38 cellular contexts compared by ENCODE assay signal in the genomic region with DNA sequence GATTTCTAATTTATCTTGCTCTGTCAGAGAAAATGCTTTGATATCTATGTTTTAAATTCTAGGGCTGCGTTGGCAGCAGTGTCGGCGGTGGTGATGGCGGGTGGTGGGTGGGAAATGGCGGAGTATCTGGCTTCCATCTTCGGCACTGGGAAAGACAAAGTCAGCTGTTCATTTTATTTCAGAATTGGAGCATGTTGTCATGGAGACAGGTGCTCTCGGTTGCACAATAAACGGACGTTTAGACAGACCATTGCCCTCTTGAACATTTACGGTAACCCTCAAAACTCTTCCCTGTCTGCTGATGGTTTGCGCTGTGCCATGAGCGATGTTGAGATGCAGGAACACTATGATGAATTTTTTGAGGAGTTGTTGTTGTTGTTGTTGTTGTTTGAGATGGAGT. TPM values are rescaled to one million over a fixed set of nuclear protein-coding genes. Genes with fewer than 3 reads are reported as not detected.
"Had no signal": no experiment of that assay in that cellular context is flagged by ENCODE, and none has a peak within 500 bp of the region (broad histone marks: within the 10 kb centered on the region; RNA-seq: fewer than 3 reads in every experiment).

No MANE protein-coding gene starts in this region.

- H3K27me3 ChIP-seq: adrenal gland, body of pancreas, brain microvascular endothelial cell, breast epithelium had no signal

- H3K4me1 ChIP-seq: adrenal gland, body of pancreas, breast epithelium had no signal

- H3K36me3 ChIP-seq: adrenal gland, brain microvascular endothelial cell, breast epithelium had no signal

- FAIRE-seq: astrocyte, colon, TTC549 had no signal

- DNase-seq: activated B cell treated with CpG ODN at 0.5 μM for 24 hours; activated CD4-positive, alpha-beta memory T cell treated with anti-CD3 and anti-CD28 coated beads for 36 hours; activated CD4-positive, alpha-beta T cell treated with anti-CD3 and anti-CD28 coated beads for 4 hours; activated CD4-positive, alpha-beta T cell treated with anti-CD3 and anti-CD28 coated beads, Interleukin-2, amount 10 ng/mL, durations not matched to agents 24 days and 14 days; activated CD4-positive, alpha-beta T cell treated with anti-CD3 and anti-CD28 coated beads, Interleukin-2, amount 50 U/mL, for 1 hour; activated CD4-positive, alpha-beta T cell treated with anti-CD3 and anti-CD28 coated beads, Interleukin-2, amount 50 U/mL, for 4 hours; activated CD4-positive, CD25-positive, alpha-beta regulatory T cell treated with anti-CD3 and anti-CD28 coated beads, Interleukin-2, amount 50 U/mL, for 72 hours; activated CD8-positive, alpha-beta memory T cell treated with anti-CD3 and anti-CD28 coated beads, Interleukin-2, amount 50 U/mL, for 4 hours; activated CD8-positive, alpha-beta T cell treated with anti-CD3 and anti-CD28 coated beads for 36 hours; activated effector memory CD4-positive, alpha-beta T cell treated with anti-CD3 and anti-CD28 coated beads, Interleukin-2, amount 50 U/mL, for 16 hours; activated gamma-delta T cell treated with Interleukin-2 at 50 U/mL for 16 hours; activated naive CD4-positive, alpha-beta T cell; activated naive CD4-positive, alpha-beta T cell treated with anti-CD3 and anti-CD28 coated beads for 36 hours; activated naive CD4-positive, alpha-beta T cell treated with anti-CD3 and anti-CD28 coated beads, Interleukin-2, amount 50 U/mL, for 16 hours; activated naive CD8-positive, alpha-beta T cell treated with anti-CD3 and anti-CD28 coated beads for 36 hours; activated T-cell treated with anti-CD3 and anti-CD28 coated beads for 4 hours; activated T-cell treated with anti-CD3 and anti-CD28 coated beads, Interleukin-2, amount 50 U/mL, for 1 hour; activated T-cell treated with anti-CD3 and anti-CD28 coated beads, Interleukin-2, amount 50 U/mL, for 4 hours; activated T-cell treated with anti-CD3 and anti-CD28 coated beads, Interleukin-2, amount 50 U/mL, for 72 hours; adrenal gland; amniotic stem cell; aorta; body of pancreas; brain microvascular endothelial cell; central memory CD4-positive, alpha-beta T cell; T-helper 2 cell; T-helper 9 cell had no signal

- ATAC-seq: activated CD8-positive, alpha-beta T cell treated with anti-CD3 and anti-CD28 coated beads for 36 hours; activated naive CD4-positive, alpha-beta T cell treated with anti-CD3 and anti-CD28 coated beads, Interleukin-2, amount 50 U/mL, for 72 hours; activated T-cell treated with anti-CD3 and anti-CD28 coated beads, Interleukin-2, amount 50 U/mL, for 4 hours; activated T-cell treated with anti-CD3 and anti-CD28 coated beads, Interleukin-2, amount 50 U/mL, for 72 hours; activated T-helper 17 cell treated with anti-CD3 and anti-CD28 coated beads, Interleukin-2, amount 50 U/mL, for 72 hours; body of pancreas had no signal

- H3K4me3 ChIP-seq: adrenal gland, body of pancreas, breast epithelium had no signal

- H3K27ac ChIP-seq: adrenal gland, body of pancreas, brain microvascular endothelial cell, breast epithelium, VCaP had no signal

- H3K9me3 ChIP-seq: adrenal gland, body of pancreas, breast epithelium had no signal

RNA-seq across cellular contexts. Expression of a gene that starts 36.1 kb away (rescaled TPM):
- total RNA-seq: activated B cell treated with CpG ODN at 0.5 μM for 24 hours; activated CD4-positive, alpha-beta memory T cell treated with anti-CD3 and anti-CD28 coated beads for 36 hours; activated CD4-positive, alpha-beta T cell treated with anti-CD3 and anti-CD28 coated beads, Interleukin-2, amount 10 ng/mL, durations not matched to agents 24 days and 14 days; activated CD8-positive, alpha-beta memory T cell treated with anti-CD3 and anti-CD28 coated beads for 36 hours; activated CD8-positive, alpha-beta T cell treated with anti-CD3 and anti-CD28 coated beads for 36 hours; activated naive CD4-positive, alpha-beta T cell treated with anti-CD3 and anti-CD28 coated beads for 36 hours; activated naive CD4-positive, alpha-beta T cell treated with anti-CD3 and anti-CD28 coated beads, Interleukin-2, amount 50 U/mL, for 72 hours; activated naive CD8-positive, alpha-beta T cell treated with anti-CD3 and anti-CD28 coated beads for 36 hours; activated T-cell treated with anti-CD3 and anti-CD28 coated beads, Interleukin-2, amount 50 U/mL, for 4 hours; activated T-cell treated with anti-CD3 and anti-CD28 coated beads, Interleukin-2, amount 50 U/mL, for 72 hours; activated T-helper 1 cell treated with anti-CD3 and anti-CD28 coated beads, Interleukin-12 subunit alpha, Interleukin-12 subunit beta, Interleukin-2, Interleukin-4 antibody, amounts not matched to agents 30 ng/mL and 10 ng/mL and 1 ng/mL, durations not matched to agents 14 hours and 24 hours and 36 hours; activated T-helper 17 cell treated with anti-CD3 and anti-CD28 coated beads, Interleukin-2, amount 50 U/mL, for 72 hours; aorta; astrocyte; body of pancreas; breast epithelium; cardiac septum; cerebellum had no signal
- polyA plus RNA-seq: aorta had no signal
